ENCODE assay signal across 1 cellular context in genomic region chr10:11757452-11757819, GRCh38.
TF ChIP-seq lines count a peak whose summit lies in the region.

No MANE protein-coding gene starts in this region.

TF ChIP-seq in HepG2, 621 proteins besides CTCF, POLR2A, EP300 and RAD21 (continued from another document and continues in another):
- TF ChIP-seq CERS6 (CRISPR knock-in tag; IDR thresholded peaks at IDR 0.05) (no peak), SPEN (CRISPR knock-in tag; IDR thresholded peaks at IDR 0.05; ENCODE audit: low read depth) (peak; percentile 16; the same call in 1 of the 2 replicates), TBP (CRISPR knock-in tag; IDR thresholded peaks at IDR 0.05) (no peak), GATA4 (IDR thresholded peaks at IDR 0.05; ENCODE audit: borderline replicate concordance, low read depth) (no peak), GMEB1 (CRISPR knock-in tag; IDR thresholded peaks at IDR 0.05; ENCODE audit: borderline replicate concordance) (no peak), HNRNPLL (IDR thresholded peaks at IDR 0.05; ENCODE audit: low read depth, low read length, poor library complexity, severe bottlenecking) (no peak), TBX2 (CRISPR knock-in tag; IDR thresholded peaks at IDR 0.05; ENCODE audit: borderline replicate concordance) (peak; percentile 73; the same call in 1 of the 2 replicates), ZSCAN22 (CRISPR knock-in tag; IDR thresholded peaks at IDR 0.05) (no peak), NR2F6 (IDR thresholded peaks at IDR 0.05) (peak; percentile 41; the same call in 1 of the 2 replicates), NR2F6 (CRISPR knock-in tag; IDR thresholded peaks at IDR 0.05) (peak; percentile 56), ZNF792 (CRISPR knock-in tag; IDR thresholded peaks at IDR 0.05) (0 out of 2 replicates have a peak, but pooled peaks have one; percentile 25), KLF12 (CRISPR knock-in tag; IDR thresholded peaks at IDR 0.05; ENCODE audit: borderline replicate concordance) (no peak; the same call in 1 of the 2 replicates), ZNF788 (CRISPR knock-in tag; IDR thresholded peaks at IDR 0.05; ENCODE audit: borderline replicate concordance) (peak; percentile 63; the same call in 1 of the 2 replicates), YEATS2 (CRISPR knock-in tag; IDR thresholded peaks at IDR 0.05; ENCODE audit: borderline replicate concordance) (no peak), HDAC2 (CRISPR knock-in tag; IDR thresholded peaks at IDR 0.05) (0 out of 2 replicates have a peak, but pooled peaks have one; percentile 27), ZNF207 (IDR thresholded peaks at IDR 0.05; ENCODE audit: borderline replicate concordance) (no peak), TCF7 (IDR thresholded peaks at IDR 0.05; ENCODE audit: low read depth) (peak; percentile 21; the same call in 1 of the 2 replicates), ZNF441 (CRISPR knock-in tag; IDR thresholded peaks at IDR 0.05; ENCODE audit: borderline replicate concordance) (peak; percentile 49; the same call in 1 of the 2 replicates), ZNF407 (CRISPR knock-in tag; IDR thresholded peaks at IDR 0.05; ENCODE audit: not compliant biosample characterization) (no peak), ZNF274 (CRISPR knock-in tag; IDR thresholded peaks at IDR 0.05) (no peak), ZSCAN21 (CRISPR knock-in tag; IDR thresholded peaks at IDR 0.05; ENCODE audit: borderline replicate concordance) (no peak), SP140L (CRISPR knock-in tag; IDR thresholded peaks at IDR 0.05; ENCODE audit: borderline replicate concordance) (no peak), NR2F1 (CRISPR knock-in tag; IDR thresholded peaks at IDR 0.05) (peak in 1 of 2 experiments; percentile 47; a peak in 1 of 4 replicates), SMARCC2 (IDR thresholded peaks at IDR 0.05) (no peak), ZNF3 (CRISPR knock-in tag; IDR thresholded peaks at IDR 0.05) (peak; percentile 75), ZBTB7A (CRISPR knock-in tag; IDR thresholded peaks at IDR 0.05) (no peak), ZC3H4 (CRISPR knock-in tag; IDR thresholded peaks at IDR 0.05; ENCODE audit: borderline replicate concordance) (no peak), ZNF383 (CRISPR knock-in tag; IDR thresholded peaks at IDR 0.05; ENCODE audit: borderline replicate concordance) (no peak), SIX4 (CRISPR knock-in tag; IDR thresholded peaks at IDR 0.05) (peak; percentile 41; the same call in 1 of the 2 replicates), PHF8 (CRISPR knock-in tag; IDR thresholded peaks at IDR 0.05) (no peak), ZNF597 (CRISPR knock-in tag; IDR thresholded peaks at IDR 0.05) (no peak), KMT2A (CRISPR knock-in tag; IDR thresholded peaks at IDR 0.05) (no peak), XRCC5 (optimal IDR thresholded peaks at IDR 0.05; ENCODE audit: low read length) (peak; percentile 20), EZH2 (conservative IDR thresholded peaks at IDR 0.05; ENCODE audit: low read depth, low read length) (no peak), ELF3 (CRISPR knock-in tag; IDR thresholded peaks at IDR 0.05) (no peak), FOXP1 (IDR thresholded peaks at IDR 0.05) (no peak), FOXP1 (CRISPR knock-in tag; IDR thresholded peaks at IDR 0.05) (peak; percentile 42; the same call in 1 of the 2 replicates), HOMEZ (CRISPR knock-in tag; IDR thresholded peaks at IDR 0.05; ENCODE audit: low read depth) (peak; percentile 20; the same call in 1 of the 2 replicates), ZNF784 (CRISPR knock-in tag; IDR thresholded peaks at IDR 0.05; ENCODE audit: borderline replicate concordance) (no peak), U2AF2 (IDR thresholded peaks at IDR 0.05; ENCODE audit: low read depth, low read length) (no peak), SNAPC2 (CRISPR knock-in tag; IDR thresholded peaks at IDR 0.05) (no peak), DPF2 (CRISPR knock-in tag; IDR thresholded peaks at IDR 0.05; ENCODE audit: borderline replicate concordance, low read depth) (peak; percentile 71), ARNT2 (CRISPR knock-in tag; IDR thresholded peaks at IDR 0.05; ENCODE audit: low read depth) (no peak), MNT (IDR thresholded peaks at IDR 0.05) (peak; percentile 48), SMAD1 (CRISPR knock-in tag; IDR thresholded peaks at IDR 0.05; ENCODE audit: borderline replicate concordance, low read depth) (no peak)
